In genomic region chr11:119323532-119324033, GRCh38 we compare ENCODE assay signal across 9 cellular contexts. TPM values are rescaled to one million over a fixed set of nuclear protein-coding genes. Genes with fewer than 3 reads are reported as not detected.
DNase-seq lines count a peak whose midpoint lies in the region; ATAC-seq, FAIRE-seq and TF ChIP-seq lines count a peak whose summit lies in the region.
"Had no signal": no experiment of that assay in that cellular context is flagged by ENCODE, and none has a peak within 500 bp of the region (broad histone marks: within the 10 kb centered on the region; RNA-seq: fewer than 3 reads in every experiment).

No MANE protein-coding gene starts in this region.

- H3K27ac Mint-ChIP-seq in mesothelial cell of epicardium: peak overlapping the region; percentile 76

- H3K27ac ChIP-seq in dorsolateral prefrontal cortex: peak overlapping the region in 4 of 59 donors; percentile 12 to 61 (median 26)

- TF ChIP-seq CTCF in AG04449 (IDR thresholded peaks at IDR 0.05; ENCODE audit: insufficient read depth, low read length, missing control alignments): peak; percentile 65
- peak; percentile 72 to 91 (median 85) for TF ChIP-seq CTCF in dorsolateral prefrontal cortex (IDR thresholded peaks at IDR 0.05 in 54 of 56, conservative IDR thresholded peaks at IDR 0.05 in 2 of 56; ENCODE audit: low read depth in 1 of 56, partially characterized antibody in 56 of 56)
- peak; percentile 91 for TF ChIP-seq CTCF in mesothelial cell of epicardium (IDR thresholded peaks at IDR 0.05; ENCODE audit: unreplicated experiment)

- POLR2A ChIA-PET in AG04449 (lab: Yijun Ruan, JAX): interaction anchor here (1.5 kb wide), 1 partner anchor 14 kb away, joined by 4 read pairs; no protein-coding TSS in a partner anchor

- H3K4me1 Mint-ChIP-seq in mesothelial cell of epicardium: peaks cover 31% of the 10 kb centered on the region

- H3K4me3 ChIP-seq in AG04449 (ENCODE audit: low read depth, low read length): no peak overlapping the region
- H3K4me3 ChIP-seq in dorsolateral prefrontal cortex: peak overlapping the region in 2 of 59 donors; percentile 5 to 17

- no peaks in the 10 kb centered on the region for H3K27me3 ChIP-seq in dorsolateral prefrontal cortex

- CTCF ChIA-PET in AG04449 (lab: Yijun Ruan, JAX): interaction anchor here (0.6 to 9.8 kb wide), 68 partner anchors 13 to 720 kb away, joined by 3 to 342 read pairs (median 6); partner anchors contain the start of genes ABCG4, C1QTNF5, CBL and DPAGT1

- no peak for ATAC-seq in GM21390 (IDR thresholded peaks at IDR 0.05; ENCODE audit: unreplicated experiment)

- H3K36me3 Mint-ChIP-seq in mesothelial cell of epicardium: no peaks in the 10 kb centered on the region

- DNase-seq in AG04449 (ENCODE audit: low read depth, low spot score) (no peak), GM18507 (ENCODE audit: extremely low spot score, insufficient read length, low read depth) (no peak), NCI-H526 (lab: John Stamatoyannopoulos, UW) (peak; percentile 74 to 96), dorsolateral prefrontal cortex (peak in 7 of 10 donors; percentile 70 to 92 (median 81)), mesothelial cell of epicardium (ENCODE audit: low spot score in 2 of 2, unreplicated experiment in 2 of 2) (peak; percentile 50 to 85)
- DNase-seq in activated CD4-positive, alpha-beta T cell treated with anti-CD3 and anti-CD28 coated beads, Interleukin-2, amount 50 U/mL, for 4 hours: peak; percentile 77 to 84
- peak; percentile 49 to 78 for DNase-seq in stimulated activated CD8-positive, alpha-beta memory T cell treated with anti-CD3 and anti-CD28 coated beads, Interleukin-4, amount 100 ng/mL, for 4 hours (ENCODE audit: low read depth in 2 of 2, low spot score in 1 of 2)

- H3K4me3 Mint-ChIP-seq in mesothelial cell of epicardium: no peak overlapping the region

- no peaks in the 10 kb centered on the region for H3K27me3 Mint-ChIP-seq in mesothelial cell of epicardium (ENCODE audit: low read depth)

- H3K9me3 Mint-ChIP-seq in mesothelial cell of epicardium: no peaks in the 10 kb centered on the region

- intact Hi-C loops in dorsolateral prefrontal cortex (cut with DNase I): loop anchor here (5.0 to 10.0 kb wide), 2 partner anchors 219 to 221 kb away; partner anchors contain the start of genes DPAGT1 (in 2 of the 2) and C2CD2L (in 1 of the 2)

- FAIRE-seq in GM18507 (lab: Jason Lieb, UNC): peak; percentile 79

RNA-seq across cellular contexts. Expression of gene MCAM, which starts 6.7 kb away (rescaled TPM):
- total RNA-seq in dorsolateral prefrontal cortex: 100 to 1,000 TPM in 2 of 120 experiments, 10 to 100 TPM in 118; 17.4 to 120 (median 43.4) TPM
- 25.9 to 28.2 TPM (median 26.7 TPM) in 3 replicates for total RNA-seq in mesothelial cell of epicardium

RNA-seq across cellular contexts. Expression of gene RNF26, which starts 10.7 kb away (rescaled TPM):
- 10 to 100 TPM; 15.9 to 31.2 (median 24.4) TPM for total RNA-seq in dorsolateral prefrontal cortex
- 36.1 to 37.1 TPM (median 36.2 TPM) in 3 replicates for total RNA-seq in mesothelial cell of epicardium

RNA-seq across cellular contexts. Expression of gene C1QTNF5, which starts 17.1 kb away (rescaled TPM):
- total RNA-seq in dorsolateral prefrontal cortex (10 to 100 TPM in 74 of 120 experiments, 1 to 10 TPM in 46; 5.1 to 23.2 (median 10.8) TPM), mesothelial cell of epicardium (24.1 to 25.0 TPM (median 24.4 TPM) in 3 replicates)

RNA-seq across cellular contexts. Expression of gene MFRP, which starts 22.9 kb away (rescaled TPM):
- total RNA-seq in dorsolateral prefrontal cortex (under 1 TPM in 1 of 120 experiments, not detected in 119; 0.32 TPM), mesothelial cell of epicardium (not detected in 3 replicates)
- total RNA-seq: pulmonary artery endothelial cell had no signal

RNA-seq across cellular contexts. Expression of gene USP2, which starts 57.9 kb away (rescaled TPM):
- total RNA-seq in dorsolateral prefrontal cortex (10 to 100 TPM; 32.5 to 68.6 (median 46.7) TPM), mesothelial cell of epicardium (12.4 to 13.2 TPM (median 13.1 TPM) in 3 replicates)

Comparison
In these comparisons a context has a peak if more than half of its experiments do, and no peak if none do; other contexts are left out.
1. DNase-seq: peak in NCI-H526 (2 of 2), activated CD4-positive, alpha-beta T cell treated with anti-CD3 and anti-CD28 coated beads, Interleukin-2, amount 50 U/mL, for 4 hours (2 of 2), dorsolateral prefrontal cortex (7 of 10), mesothelial cell of epicardium (2 of 2) and stimulated activated CD8-positive, alpha-beta memory T cell treated with anti-CD3 and anti-CD28 coated beads, Interleukin-4, amount 100 ng/mL, for 4 hours (2 of 2); none in AG04449 (single experiment) and GM18507 (single experiment).
2. Peak in every context shown above with its lines, with median percentiles within 50 percentile points of each other: CTCF ChIP-seq.